ENCODE assay signal across 1 cellular context in the genomic region with DNA sequence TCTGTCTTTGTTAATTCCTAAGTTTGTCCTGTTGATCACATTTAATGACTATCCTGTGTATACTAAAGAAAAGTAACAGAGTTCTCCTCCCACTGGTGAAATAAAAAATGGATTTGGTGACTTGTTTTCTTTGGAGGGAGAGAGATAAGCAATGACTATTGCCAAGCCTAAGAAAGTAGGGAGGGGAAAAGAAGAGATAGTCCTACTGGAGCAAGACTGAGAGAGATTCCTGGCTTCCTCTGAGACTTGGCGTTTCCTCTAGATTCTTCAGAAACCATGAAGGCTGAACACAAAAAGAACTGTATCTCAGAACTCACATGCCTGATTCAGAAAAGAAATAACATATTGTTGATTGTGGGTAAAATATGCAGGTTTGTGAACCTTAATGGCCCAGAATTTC.
TF ChIP-seq lines count a peak whose summit lies in the region.

No MANE protein-coding gene starts in this region.

TF ChIP-seq in SK-N-SH, 30 proteins besides CTCF, POLR2A, EP300 and RAD21 (continued from another document):
- TF ChIP-seq, protein P1, sequence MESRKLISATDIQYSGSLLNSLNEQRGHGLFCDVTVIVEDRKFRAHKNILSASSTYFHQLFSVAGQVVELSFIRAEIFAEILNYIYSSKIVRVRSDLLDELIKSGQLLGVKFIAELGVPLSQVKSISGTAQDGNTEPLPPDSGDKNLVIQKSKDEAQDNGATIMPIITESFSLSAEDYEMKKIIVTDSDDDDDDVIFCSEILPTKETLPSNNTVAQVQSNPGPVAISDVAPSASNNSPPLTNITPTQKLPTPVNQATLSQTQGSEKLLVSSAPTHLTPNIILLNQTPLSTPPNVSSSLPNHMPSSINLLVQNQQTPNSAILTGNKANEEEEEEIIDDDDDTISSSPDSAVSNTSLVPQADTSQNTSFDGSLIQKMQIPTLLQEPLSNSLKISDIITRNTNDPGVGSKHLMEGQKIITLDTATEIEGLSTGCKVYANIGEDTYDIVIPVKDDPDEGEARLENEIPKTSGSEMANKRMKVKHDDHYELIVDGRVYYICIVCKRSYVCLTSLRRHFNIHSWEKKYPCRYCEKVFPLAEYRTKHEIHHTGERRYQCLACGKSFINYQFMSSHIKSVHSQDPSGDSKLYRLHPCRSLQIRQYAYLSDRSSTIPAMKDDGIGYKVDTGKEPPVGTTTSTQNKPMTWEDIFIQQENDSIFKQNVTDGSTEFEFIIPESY (IDR thresholded peaks at IDR 0.05; ENCODE audit: borderline replicate concordance, low read depth): no peak
- TF ChIP-seq, protein P2, sequence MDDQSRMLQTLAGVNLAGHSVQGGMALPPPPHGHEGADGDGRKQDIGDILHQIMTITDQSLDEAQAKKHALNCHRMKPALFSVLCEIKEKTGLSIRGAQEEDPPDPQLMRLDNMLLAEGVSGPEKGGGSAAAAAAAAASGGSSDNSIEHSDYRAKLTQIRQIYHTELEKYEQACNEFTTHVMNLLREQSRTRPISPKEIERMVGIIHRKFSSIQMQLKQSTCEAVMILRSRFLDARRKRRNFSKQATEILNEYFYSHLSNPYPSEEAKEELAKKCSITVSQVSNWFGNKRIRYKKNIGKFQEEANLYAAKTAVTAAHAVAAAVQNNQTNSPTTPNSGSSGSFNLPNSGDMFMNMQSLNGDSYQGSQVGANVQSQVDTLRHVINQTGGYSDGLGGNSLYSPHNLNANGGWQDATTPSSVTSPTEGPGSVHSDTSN (IDR thresholded peaks at IDR 0.05): no peak
- no peak for TF ChIP-seq YY1 (IDR thresholded peaks at IDR 0.05; ENCODE audit: low read depth)
- TF ChIP-seq JUND (IDR thresholded peaks at IDR 0.05): no peak
- TF ChIP-seq GABPA (IDR thresholded peaks at IDR 0.05; ENCODE audit: low read depth): no peak
- no peak for TF ChIP-seq EZH2phosphoT487 (IDR thresholded peaks at IDR 0.05; ENCODE audit: borderline replicate concordance, low read depth)
- TF ChIP-seq SIN3A (IDR thresholded peaks at IDR 0.05; ENCODE audit: borderline replicate concordance, low read depth, low read length): no peak
- no peak for TF ChIP-seq IRF3 (IDR thresholded peaks at IDR 0.05; ENCODE audit: low read depth, low read length)
- TF ChIP-seq MEF2A (IDR thresholded peaks at IDR 0.05; ENCODE audit: borderline replicate concordance, low read depth): no peak
- no peak for TF ChIP-seq RCOR1 (IDR thresholded peaks at IDR 0.05; ENCODE audit: low read length)
- no peak for TF ChIP-seq ELF1 (IDR thresholded peaks at IDR 0.05)
- TF ChIP-seq TCF12 (IDR thresholded peaks at IDR 0.05): no peak
- TF ChIP-seq TEAD4 (IDR thresholded peaks at IDR 0.05; ENCODE audit: borderline replicate concordance, insufficient read depth): no peak
